Comparison of ENCODE assay signal across 2 cellular contexts in the genomic region with DNA sequence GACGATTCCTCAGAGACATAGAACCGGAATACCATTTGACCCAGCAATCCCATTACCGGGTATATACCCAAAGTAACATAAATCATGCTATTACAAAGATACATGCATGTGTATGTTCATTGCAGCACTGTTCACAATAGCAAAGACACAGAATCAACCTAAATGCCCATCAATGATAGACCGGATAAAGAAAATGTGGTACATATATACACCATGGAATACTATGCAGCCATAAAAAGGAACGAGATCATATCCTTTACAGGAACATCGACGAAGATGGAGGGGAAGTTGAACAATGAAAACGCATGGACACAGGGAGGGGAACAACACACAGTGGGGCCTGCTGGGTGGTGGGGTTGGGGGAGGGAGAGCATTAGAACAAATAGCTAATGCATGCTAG. TPM values are rescaled to one million over a fixed set of nuclear protein-coding genes. Genes with fewer than 3 reads are reported as not detected.
"Had no signal": no experiment of that assay in that cellular context is flagged by ENCODE, and none has a peak within 500 bp of the region (broad histone marks: within the 10 kb centered on the region; RNA-seq: fewer than 3 reads in every experiment).

No MANE protein-coding gene starts in this region.

RNA-seq across cellular contexts. Expression of a gene that starts 22.4 kb away (rescaled TPM):
- total RNA-seq: HT-29, RPMI7951 had no signal
